In the genomic region with DNA sequence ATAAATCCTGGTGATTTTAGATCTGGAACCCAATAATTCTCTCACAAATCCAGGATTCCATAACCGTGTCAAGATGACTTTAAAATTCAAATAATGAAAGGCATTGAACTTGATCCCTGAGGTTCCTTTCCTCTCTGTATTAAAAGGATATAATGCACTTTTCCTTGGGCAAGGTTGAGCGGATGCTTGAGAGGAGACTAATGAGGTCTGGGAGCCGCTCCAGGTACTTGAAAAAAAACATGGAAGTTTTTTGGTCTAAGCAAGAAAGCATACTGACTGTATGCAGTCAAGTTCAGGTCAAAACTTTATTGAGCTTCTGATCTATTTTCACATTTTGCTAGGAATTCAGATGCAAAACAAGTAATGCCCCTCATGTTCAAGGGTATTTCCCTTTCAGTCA, we compare ENCODE assay signal across 14 cellular contexts.
A peak's percentile ranks its signal among the peaks of the same experiment; 100 is the strongest.
DNase-seq lines count a peak whose midpoint lies in the region; ATAC-seq and TF ChIP-seq lines count a peak whose summit lies in the region.
"Had no signal": no experiment of that assay in that cellular context is flagged by ENCODE, and none has a peak within 500 bp of the region (broad histone marks: within the 10 kb centered on the region; RNA-seq: fewer than 3 reads in every experiment).

No MANE protein-coding gene starts in this region.

- H3K4me3 ChIP-seq in astrocyte of the cerebellum (ENCODE audit: low read depth, low read length), result no peak overlapping the region
- H3K4me3 ChIP-seq: A549 had no signal

- no peak for TF ChIP-seq CTCF in astrocyte of the cerebellum (IDR thresholded peaks at IDR 0.05; ENCODE audit: low read depth, low read length, missing control alignments)

- in situ Hi-C loops in astrocyte of the cerebellum (cut with HindIII; ENCODE audit: low sequenced_read_pairs), result no loop called here

- ATAC-seq in stimulated activated naive CD8-positive, alpha-beta T cell treated with anti-CD3 and anti-CD28 coated beads, Interleukin-15, Interleukin-2, amounts not matched to agents 100 U/mL and 50 U/mL, for 24 hours, result no peak
- no peak for ATAC-seq in HG03460 (IDR thresholded peaks at IDR 0.05; ENCODE audit: unreplicated experiment)
- ATAC-seq: A549 had no signal

- peak; percentile 10 for DNase-seq in NCI-H1092 treated with DMSO at 0.1 percent for 48 hours (lab: John Stamatoyannopoulos, UW)
- DNase-seq in NCI-H1092 (lab: John Stamatoyannopoulos, UW), result no peak
- DNase-seq in NCI-H1105 (lab: John Stamatoyannopoulos, UW), result peak; percentile 20
- DNase-seq in NCI-H446 (lab: John Stamatoyannopoulos, UW), result peak; percentile 27 to 71
- DNase-seq in astrocyte of the cerebellum (ENCODE audit: low read depth), result peak; percentile 12
- DNase-seq in stimulated activated naive CD8-positive, alpha-beta T cell treated with anti-CD3 and anti-CD28 coated beads, Interleukin-15, Interleukin-2, amounts not matched to agents 100 U/mL and 50 U/mL, for 24 hours, result no peak
- no peak for DNase-seq in activated naive CD4-positive, alpha-beta T cell treated with Interleukin-2 at 50 U/mL for 16 hours
- DNase-seq: AML-193; Caco-2; CD4-positive, alpha-beta T cell; GF-D8; H9 had no signal

Comparison
In these comparisons a context has a peak if more than half of its experiments do, and no peak if none do; other contexts are left out.
1. DNase-seq: peak in NCI-H1092 treated with DMSO at 0.1 percent for 48 hours (single experiment), NCI-H1105 (single experiment), NCI-H446 (2 of 2) and astrocyte of the cerebellum (single experiment); none in NCI-H1092 (single experiment), stimulated activated naive CD8-positive, alpha-beta T cell treated with anti-CD3 and anti-CD28 coated beads, Interleukin-15, Interleukin-2, amounts not matched to agents 100 U/mL and 50 U/mL, for 24 hours (single experiment) and activated naive CD4-positive, alpha-beta T cell treated with Interleukin-2 at 50 U/mL for 16 hours (single experiment).